1 cellular context compared by ENCODE assay signal in genomic region chr3:130300888-130301287, GRCh38.
TF ChIP-seq lines count a peak whose summit lies in the region.

No MANE protein-coding gene starts in this region.

TF ChIP-seq in GM23338, 12 proteins besides CTCF, POLR2A, EP300 and RAD21 (continued from another document):
- TF ChIP-seq, protein P1, sequence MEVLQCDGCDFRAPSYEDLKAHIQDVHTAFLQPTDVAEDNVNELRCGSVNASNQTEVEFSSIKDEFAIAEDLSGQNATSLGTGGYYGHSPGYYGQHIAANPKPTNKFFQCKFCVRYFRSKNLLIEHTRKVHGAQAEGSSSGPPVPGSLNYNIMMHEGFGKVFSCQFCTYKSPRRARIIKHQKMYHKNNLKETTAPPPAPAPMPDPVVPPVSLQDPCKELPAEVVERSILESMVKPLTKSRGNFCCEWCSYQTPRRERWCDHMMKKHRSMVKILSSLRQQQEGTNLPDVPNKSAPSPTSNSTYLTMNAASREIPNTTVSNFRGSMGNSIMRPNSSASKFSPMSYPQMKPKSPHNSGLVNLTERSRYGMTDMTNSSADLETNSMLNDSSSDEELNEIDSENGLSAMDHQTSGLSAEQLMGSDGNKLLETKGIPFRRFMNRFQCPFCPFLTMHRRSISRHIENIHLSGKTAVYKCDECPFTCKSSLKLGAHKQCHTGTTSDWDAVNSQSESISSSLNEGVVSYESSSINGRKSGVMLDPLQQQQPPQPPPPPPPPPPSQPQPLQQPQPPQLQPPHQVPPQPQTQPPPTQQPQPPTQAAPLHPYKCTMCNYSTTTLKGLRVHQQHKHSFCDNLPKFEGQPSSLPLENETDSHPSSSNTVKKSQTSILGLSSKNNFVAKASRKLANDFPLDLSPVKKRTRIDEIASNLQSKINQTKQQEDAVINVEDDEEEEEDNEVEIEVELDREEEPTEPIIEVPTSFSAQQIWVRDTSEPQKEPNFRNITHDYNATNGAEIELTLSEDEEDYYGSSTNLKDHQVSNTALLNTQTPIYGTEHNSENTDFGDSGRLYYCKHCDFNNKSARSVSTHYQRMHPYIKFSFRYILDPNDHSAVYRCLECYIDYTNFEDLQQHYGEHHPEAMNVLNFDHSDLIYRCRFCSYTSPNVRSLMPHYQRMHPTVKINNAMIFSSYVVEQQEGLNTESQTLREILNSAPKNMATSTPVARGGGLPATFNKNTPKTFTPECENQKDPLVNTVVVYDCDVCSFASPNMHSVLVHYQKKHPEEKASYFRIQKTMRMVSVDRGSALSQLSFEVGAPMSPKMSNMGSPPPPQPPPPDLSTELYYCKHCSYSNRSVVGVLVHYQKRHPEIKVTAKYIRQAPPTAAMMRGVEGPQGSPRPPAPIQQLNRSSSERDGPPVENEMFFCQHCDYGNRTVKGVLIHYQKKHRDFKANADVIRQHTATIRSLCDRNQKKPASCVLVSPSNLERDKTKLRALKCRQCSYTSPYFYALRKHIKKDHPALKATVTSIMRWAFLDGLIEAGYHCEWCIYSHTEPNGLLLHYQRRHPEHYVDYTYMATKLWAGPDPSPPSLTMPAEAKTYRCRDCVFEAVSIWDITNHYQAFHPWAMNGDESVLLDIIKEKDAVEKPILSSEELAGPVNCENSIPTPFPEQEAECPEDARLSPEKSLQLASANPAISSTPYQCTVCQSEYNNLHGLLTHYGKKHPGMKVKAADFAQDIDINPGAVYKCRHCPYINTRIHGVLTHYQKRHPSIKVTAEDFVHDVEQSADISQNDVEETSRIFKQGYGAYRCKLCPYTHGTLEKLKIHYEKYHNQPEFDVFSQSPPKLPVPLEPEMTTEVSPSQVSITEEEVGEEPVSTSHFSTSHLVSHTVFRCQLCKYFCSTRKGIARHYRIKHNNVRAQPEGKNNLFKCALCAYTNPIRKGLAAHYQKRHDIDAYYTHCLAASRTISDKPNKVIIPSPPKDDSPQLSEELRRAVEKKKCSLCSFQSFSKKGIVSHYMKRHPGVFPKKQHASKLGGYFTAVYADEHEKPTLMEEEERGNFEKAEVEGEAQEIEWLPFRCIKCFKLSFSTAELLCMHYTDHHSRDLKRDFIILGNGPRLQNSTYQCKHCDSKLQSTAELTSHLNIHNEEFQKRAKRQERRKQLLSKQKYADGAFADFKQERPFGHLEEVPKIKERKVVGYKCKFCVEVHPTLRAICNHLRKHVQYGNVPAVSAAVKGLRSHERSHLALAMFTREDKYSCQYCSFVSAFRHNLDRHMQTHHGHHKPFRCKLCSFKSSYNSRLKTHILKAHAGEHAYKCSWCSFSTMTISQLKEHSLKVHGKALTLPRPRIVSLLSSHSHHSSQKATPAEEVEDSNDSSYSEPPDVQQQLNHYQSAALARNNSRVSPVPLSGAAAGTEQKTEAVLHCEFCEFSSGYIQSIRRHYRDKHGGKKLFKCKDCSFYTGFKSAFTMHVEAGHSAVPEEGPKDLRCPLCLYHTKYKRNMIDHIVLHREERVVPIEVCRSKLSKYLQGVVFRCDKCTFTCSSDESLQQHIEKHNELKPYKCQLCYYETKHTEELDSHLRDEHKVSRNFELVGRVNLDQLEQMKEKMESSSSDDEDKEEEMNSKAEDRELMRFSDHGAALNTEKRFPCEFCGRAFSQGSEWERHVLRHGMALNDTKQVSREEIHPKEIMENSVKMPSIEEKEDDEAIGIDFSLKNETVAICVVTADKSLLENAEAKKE (CRISPR knock-in tag; IDR thresholded peaks at IDR 0.05) = no peak
- TF ChIP-seq, protein P2, sequence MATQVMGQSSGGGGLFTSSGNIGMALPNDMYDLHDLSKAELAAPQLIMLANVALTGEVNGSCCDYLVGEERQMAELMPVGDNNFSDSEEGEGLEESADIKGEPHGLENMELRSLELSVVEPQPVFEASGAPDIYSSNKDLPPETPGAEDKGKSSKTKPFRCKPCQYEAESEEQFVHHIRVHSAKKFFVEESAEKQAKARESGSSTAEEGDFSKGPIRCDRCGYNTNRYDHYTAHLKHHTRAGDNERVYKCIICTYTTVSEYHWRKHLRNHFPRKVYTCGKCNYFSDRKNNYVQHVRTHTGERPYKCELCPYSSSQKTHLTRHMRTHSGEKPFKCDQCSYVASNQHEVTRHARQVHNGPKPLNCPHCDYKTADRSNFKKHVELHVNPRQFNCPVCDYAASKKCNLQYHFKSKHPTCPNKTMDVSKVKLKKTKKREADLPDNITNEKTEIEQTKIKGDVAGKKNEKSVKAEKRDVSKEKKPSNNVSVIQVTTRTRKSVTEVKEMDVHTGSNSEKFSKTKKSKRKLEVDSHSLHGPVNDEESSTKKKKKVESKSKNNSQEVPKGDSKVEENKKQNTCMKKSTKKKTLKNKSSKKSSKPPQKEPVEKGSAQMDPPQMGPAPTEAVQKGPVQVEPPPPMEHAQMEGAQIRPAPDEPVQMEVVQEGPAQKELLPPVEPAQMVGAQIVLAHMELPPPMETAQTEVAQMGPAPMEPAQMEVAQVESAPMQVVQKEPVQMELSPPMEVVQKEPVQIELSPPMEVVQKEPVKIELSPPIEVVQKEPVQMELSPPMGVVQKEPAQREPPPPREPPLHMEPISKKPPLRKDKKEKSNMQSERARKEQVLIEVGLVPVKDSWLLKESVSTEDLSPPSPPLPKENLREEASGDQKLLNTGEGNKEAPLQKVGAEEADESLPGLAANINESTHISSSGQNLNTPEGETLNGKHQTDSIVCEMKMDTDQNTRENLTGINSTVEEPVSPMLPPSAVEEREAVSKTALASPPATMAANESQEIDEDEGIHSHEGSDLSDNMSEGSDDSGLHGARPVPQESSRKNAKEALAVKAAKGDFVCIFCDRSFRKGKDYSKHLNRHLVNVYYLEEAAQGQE (IDR thresholded peaks at IDR 0.05; ENCODE audit: unreplicated experiment) = no peak
- TF ChIP-seq CREB1 (CRISPR knock-in tag; IDR thresholded peaks at IDR 0.05; ENCODE audit: low read depth) (no peak), NANOG (IDR thresholded peaks at IDR 0.05; ENCODE audit: borderline replicate concordance) (no peak), EZH2phosphoT487 (IDR thresholded peaks at IDR 0.05; ENCODE audit: unreplicated experiment) (no peak), JUNB (IDR thresholded peaks at IDR 0.05; ENCODE audit: unreplicated experiment) (no peak), STAT1 (IDR thresholded peaks at IDR 0.05; ENCODE audit: unreplicated experiment) (no peak), ZNF114 (CRISPR knock-in tag; IDR thresholded peaks at IDR 0.05) (no peak), ZNF331 (CRISPR knock-in tag; IDR thresholded peaks at IDR 0.05; ENCODE audit: low read depth) (no peak)
